Comparison of ENCODE assay signal across 1 cellular context in the genomic region with DNA sequence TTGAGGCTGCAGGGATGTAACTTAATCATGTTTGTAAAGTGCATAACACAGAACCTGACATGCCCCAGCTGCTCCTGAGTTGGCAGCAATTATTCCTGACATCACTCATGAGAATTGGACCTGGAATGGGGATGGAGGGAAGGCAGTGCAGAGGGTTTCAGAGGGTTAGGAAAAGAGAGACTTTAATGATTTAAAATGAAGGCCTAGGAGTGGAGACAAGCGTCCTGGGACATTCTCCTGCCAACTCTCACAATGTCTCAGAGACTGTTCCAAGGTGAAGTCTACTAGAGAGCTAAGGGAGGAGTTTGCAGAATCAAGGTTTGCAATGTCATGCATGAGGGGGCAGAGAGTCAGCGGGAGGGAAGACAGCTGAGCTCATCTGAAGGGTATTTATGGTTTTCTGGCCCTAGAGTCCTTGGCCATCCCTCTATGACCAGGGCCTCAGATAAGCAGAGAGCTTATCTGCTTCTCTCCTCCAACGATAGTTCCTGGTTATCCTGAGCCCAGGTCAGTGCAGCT.
TF ChIP-seq lines count a peak whose summit lies in the region.

No MANE protein-coding gene starts in this region.

TF ChIP-seq in K562, 482 proteins besides CTCF, POLR2A, EP300 and RAD21 (continued from another document and continues in another):
- TF ChIP-seq, protein P1, sequence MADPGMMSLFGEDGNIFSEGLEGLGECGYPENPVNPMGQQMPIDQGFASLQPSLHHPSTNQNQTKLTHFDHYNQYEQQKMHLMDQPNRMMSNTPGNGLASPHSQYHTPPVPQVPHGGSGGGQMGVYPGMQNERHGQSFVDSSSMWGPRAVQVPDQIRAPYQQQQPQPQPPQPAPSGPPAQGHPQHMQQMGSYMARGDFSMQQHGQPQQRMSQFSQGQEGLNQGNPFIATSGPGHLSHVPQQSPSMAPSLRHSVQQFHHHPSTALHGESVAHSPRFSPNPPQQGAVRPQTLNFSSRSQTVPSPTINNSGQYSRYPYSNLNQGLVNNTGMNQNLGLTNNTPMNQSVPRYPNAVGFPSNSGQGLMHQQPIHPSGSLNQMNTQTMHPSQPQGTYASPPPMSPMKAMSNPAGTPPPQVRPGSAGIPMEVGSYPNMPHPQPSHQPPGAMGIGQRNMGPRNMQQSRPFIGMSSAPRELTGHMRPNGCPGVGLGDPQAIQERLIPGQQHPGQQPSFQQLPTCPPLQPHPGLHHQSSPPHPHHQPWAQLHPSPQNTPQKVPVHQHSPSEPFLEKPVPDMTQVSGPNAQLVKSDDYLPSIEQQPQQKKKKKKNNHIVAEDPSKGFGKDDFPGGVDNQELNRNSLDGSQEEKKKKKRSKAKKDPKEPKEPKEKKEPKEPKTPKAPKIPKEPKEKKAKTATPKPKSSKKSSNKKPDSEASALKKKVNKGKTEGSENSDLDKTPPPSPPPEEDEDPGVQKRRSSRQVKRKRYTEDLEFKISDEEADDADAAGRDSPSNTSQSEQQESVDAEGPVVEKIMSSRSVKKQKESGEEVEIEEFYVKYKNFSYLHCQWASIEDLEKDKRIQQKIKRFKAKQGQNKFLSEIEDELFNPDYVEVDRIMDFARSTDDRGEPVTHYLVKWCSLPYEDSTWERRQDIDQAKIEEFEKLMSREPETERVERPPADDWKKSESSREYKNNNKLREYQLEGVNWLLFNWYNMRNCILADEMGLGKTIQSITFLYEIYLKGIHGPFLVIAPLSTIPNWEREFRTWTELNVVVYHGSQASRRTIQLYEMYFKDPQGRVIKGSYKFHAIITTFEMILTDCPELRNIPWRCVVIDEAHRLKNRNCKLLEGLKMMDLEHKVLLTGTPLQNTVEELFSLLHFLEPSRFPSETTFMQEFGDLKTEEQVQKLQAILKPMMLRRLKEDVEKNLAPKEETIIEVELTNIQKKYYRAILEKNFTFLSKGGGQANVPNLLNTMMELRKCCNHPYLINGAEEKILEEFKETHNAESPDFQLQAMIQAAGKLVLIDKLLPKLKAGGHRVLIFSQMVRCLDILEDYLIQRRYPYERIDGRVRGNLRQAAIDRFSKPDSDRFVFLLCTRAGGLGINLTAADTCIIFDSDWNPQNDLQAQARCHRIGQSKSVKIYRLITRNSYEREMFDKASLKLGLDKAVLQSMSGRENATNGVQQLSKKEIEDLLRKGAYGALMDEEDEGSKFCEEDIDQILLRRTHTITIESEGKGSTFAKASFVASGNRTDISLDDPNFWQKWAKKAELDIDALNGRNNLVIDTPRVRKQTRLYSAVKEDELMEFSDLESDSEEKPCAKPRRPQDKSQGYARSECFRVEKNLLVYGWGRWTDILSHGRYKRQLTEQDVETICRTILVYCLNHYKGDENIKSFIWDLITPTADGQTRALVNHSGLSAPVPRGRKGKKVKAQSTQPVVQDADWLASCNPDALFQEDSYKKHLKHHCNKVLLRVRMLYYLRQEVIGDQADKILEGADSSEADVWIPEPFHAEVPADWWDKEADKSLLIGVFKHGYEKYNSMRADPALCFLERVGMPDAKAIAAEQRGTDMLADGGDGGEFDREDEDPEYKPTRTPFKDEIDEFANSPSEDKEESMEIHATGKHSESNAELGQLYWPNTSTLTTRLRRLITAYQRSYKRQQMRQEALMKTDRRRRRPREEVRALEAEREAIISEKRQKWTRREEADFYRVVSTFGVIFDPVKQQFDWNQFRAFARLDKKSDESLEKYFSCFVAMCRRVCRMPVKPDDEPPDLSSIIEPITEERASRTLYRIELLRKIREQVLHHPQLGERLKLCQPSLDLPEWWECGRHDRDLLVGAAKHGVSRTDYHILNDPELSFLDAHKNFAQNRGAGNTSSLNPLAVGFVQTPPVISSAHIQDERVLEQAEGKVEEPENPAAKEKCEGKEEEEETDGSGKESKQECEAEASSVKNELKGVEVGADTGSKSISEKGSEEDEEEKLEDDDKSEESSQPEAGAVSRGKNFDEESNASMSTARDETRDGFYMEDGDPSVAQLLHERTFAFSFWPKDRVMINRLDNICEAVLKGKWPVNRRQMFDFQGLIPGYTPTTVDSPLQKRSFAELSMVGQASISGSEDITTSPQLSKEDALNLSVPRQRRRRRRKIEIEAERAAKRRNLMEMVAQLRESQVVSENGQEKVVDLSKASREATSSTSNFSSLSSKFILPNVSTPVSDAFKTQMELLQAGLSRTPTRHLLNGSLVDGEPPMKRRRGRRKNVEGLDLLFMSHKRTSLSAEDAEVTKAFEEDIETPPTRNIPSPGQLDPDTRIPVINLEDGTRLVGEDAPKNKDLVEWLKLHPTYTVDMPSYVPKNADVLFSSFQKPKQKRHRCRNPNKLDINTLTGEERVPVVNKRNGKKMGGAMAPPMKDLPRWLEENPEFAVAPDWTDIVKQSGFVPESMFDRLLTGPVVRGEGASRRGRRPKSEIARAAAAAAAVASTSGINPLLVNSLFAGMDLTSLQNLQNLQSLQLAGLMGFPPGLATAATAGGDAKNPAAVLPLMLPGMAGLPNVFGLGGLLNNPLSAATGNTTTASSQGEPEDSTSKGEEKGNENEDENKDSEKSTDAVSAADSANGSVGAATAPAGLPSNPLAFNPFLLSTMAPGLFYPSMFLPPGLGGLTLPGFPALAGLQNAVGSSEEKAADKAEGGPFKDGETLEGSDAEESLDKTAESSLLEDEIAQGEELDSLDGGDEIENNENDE (IDR thresholded peaks at IDR 0.05; ENCODE audit: low read depth, low read length): no peak
- TF ChIP-seq STAT5A (IDR thresholded peaks at IDR 0.05; ENCODE audit: borderline replicate concordance, low read length): peak; percentile 13; the same call in 1 of the 2 replicates
- TF ChIP-seq ZZZ3 (IDR thresholded peaks at IDR 0.05): no peak
- TF ChIP-seq CBFA2T2 (conservative IDR thresholded peaks at IDR 0.05): peak; percentile 79
- TF ChIP-seq TEAD4 (IDR thresholded peaks at IDR 0.05; ENCODE audit: low read length): peak; percentile 51; the same call in 1 of the 2 replicates
- no peak for TF ChIP-seq TEAD4 (CRISPR knock-in tag; IDR thresholded peaks at IDR 0.05; ENCODE audit: borderline replicate concordance)
- TF ChIP-seq CBX8 (IDR thresholded peaks at IDR 0.05; ENCODE audit: borderline replicate concordance, extremely low read depth, low read depth, low read length, poor library complexity, severe bottlenecking): no peak
- no peak for TF ChIP-seq CBX3 (IDR thresholded peaks at IDR 0.05; ENCODE audit: borderline replicate concordance in 1 of 2, low read length in 2 of 2)
- TF ChIP-seq MBD2 (IDR thresholded peaks at IDR 0.05; ENCODE audit: borderline replicate concordance, low read depth): no peak
- TF ChIP-seq, protein P2, sequence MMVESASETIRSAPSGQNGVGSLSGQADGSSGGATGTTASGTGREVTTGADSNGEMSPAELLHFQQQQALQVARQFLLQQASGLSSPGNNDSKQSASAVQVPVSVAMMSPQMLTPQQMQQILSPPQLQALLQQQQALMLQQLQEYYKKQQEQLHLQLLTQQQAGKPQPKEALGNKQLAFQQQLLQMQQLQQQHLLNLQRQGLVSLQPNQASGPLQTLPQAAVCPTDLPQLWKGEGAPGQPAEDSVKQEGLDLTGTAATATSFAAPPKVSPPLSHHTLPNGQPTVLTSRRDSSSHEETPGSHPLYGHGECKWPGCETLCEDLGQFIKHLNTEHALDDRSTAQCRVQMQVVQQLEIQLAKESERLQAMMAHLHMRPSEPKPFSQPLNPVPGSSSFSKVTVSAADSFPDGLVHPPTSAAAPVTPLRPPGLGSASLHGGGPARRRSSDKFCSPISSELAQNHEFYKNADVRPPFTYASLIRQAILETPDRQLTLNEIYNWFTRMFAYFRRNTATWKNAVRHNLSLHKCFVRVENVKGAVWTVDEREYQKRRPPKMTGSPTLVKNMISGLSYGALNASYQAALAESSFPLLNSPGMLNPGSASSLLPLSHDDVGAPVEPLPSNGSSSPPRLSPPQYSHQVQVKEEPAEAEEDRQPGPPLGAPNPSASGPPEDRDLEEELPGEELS (CRISPR knock-in tag; IDR thresholded peaks at IDR 0.05; ENCODE audit: borderline replicate concordance): no peak
- TF ChIP-seq, protein P3, sequence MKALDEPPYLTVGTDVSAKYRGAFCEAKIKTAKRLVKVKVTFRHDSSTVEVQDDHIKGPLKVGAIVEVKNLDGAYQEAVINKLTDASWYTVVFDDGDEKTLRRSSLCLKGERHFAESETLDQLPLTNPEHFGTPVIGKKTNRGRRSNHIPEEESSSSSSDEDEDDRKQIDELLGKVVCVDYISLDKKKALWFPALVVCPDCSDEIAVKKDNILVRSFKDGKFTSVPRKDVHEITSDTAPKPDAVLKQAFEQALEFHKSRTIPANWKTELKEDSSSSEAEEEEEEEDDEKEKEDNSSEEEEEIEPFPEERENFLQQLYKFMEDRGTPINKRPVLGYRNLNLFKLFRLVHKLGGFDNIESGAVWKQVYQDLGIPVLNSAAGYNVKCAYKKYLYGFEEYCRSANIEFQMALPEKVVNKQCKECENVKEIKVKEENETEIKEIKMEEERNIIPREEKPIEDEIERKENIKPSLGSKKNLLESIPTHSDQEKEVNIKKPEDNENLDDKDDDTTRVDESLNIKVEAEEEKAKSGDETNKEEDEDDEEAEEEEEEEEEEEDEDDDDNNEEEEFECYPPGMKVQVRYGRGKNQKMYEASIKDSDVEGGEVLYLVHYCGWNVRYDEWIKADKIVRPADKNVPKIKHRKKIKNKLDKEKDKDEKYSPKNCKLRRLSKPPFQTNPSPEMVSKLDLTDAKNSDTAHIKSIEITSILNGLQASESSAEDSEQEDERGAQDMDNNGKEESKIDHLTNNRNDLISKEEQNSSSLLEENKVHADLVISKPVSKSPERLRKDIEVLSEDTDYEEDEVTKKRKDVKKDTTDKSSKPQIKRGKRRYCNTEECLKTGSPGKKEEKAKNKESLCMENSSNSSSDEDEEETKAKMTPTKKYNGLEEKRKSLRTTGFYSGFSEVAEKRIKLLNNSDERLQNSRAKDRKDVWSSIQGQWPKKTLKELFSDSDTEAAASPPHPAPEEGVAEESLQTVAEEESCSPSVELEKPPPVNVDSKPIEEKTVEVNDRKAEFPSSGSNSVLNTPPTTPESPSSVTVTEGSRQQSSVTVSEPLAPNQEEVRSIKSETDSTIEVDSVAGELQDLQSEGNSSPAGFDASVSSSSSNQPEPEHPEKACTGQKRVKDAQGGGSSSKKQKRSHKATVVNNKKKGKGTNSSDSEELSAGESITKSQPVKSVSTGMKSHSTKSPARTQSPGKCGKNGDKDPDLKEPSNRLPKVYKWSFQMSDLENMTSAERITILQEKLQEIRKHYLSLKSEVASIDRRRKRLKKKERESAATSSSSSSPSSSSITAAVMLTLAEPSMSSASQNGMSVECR (CRISPR knock-in tag; IDR thresholded peaks at IDR 0.05): no peak
- TF ChIP-seq, protein P4, sequence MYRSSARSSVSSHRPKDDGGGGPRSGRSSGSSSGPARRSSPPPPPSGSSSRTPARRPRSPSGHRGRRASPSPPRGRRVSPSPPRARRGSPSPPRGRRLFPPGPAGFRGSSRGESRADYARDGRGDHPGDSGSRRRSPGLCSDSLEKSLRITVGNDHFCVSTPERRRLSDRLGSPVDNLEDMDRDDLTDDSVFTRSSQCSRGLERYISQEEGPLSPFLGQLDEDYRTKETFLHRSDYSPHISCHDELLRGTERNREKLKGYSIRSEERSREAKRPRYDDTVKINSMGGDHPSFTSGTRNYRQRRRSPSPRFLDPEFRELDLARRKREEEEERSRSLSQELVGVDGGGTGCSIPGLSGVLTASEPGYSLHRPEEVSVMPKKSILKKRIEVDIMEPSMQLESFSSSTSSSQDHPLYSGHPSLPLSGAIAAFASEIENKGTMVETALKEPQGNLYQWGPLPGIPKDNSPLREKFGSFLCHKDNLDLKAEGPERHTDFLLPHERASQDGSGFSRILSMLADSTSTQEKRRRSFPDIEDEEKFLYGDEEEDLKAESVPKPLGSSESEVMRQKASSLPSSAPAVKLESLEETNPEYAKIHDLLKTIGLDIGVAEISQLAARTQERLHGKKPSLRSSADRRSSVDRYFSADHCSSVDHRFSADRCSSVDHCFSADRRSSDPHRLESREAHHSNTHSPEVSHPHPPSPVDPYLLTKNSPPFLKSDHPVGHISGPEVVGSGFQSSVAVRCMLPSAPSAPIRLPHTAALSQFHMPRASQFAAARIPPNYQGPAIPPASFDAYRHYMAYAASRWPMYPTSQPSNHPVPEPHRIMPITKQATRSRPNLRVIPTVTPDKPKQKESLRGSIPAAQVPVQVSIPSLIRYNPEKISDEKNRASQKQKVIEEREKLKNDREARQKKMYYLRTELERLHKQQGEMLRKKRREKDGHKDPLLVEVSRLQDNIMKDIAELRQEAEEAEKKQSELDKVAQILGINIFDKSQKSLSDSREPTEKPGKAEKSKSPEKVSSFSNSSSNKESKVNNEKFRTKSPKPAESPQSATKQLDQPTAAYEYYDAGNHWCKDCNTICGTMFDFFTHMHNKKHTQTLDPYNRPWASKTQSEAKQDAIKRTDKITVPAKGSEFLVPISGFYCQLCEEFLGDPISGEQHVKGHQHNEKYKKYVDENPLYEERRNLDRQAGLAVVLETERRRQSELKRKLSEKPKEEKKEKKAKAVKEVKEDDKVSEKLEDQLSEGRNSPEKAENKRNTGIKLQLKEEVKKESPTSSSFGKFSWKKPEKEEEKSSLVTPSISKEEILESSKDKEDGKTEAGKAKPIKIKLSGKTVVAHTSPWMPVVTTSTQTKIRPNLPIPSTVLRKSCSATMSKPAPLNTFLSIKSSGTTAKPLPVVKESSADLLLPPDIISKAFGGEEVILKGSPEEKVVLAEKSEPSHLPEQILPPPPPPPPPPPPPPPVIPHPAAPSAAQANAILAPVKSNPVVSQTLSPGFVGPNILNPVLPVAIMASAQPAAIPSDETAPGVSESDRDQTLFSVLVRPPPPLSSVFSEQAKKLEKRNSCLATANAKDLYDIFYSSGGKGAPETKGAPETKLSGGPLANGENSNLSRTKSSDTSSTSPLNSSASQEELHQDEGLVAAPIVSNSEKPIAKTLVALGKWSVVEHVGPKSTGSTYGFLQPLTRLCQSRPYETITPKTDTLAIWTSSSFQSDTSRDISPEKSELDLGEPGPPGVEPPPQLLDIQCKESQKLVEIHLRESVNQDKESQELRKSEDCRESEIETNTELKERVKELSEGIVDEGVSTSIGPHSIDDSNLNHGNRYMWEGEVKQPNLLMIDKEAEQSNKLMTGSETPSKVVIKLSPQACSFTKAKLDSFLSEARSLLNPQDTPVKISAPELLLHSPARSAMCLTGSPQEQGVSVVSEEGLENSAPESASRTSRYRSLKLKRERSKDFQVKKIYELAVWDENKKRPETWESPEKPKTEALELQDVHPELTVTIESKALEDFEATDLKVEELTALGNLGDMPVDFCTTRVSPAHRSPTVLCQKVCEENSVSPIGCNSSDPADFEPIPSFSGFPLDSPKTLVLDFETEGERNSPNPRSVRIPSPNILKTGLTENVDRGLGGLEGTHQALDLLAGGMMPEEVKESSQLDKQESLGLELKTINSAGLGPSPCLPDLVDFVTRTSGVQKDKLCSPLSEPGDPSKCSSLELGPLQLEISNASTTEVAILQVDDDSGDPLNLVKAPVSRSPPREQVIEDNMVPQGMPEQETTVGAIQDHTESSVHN (IDR thresholded peaks at IDR 0.05; ENCODE audit: borderline replicate concordance in 1 of 2, low read depth in 1 of 2): no peak
- TF ChIP-seq MCM3 (IDR thresholded peaks at IDR 0.05): no peak
- TF ChIP-seq, protein P5, sequence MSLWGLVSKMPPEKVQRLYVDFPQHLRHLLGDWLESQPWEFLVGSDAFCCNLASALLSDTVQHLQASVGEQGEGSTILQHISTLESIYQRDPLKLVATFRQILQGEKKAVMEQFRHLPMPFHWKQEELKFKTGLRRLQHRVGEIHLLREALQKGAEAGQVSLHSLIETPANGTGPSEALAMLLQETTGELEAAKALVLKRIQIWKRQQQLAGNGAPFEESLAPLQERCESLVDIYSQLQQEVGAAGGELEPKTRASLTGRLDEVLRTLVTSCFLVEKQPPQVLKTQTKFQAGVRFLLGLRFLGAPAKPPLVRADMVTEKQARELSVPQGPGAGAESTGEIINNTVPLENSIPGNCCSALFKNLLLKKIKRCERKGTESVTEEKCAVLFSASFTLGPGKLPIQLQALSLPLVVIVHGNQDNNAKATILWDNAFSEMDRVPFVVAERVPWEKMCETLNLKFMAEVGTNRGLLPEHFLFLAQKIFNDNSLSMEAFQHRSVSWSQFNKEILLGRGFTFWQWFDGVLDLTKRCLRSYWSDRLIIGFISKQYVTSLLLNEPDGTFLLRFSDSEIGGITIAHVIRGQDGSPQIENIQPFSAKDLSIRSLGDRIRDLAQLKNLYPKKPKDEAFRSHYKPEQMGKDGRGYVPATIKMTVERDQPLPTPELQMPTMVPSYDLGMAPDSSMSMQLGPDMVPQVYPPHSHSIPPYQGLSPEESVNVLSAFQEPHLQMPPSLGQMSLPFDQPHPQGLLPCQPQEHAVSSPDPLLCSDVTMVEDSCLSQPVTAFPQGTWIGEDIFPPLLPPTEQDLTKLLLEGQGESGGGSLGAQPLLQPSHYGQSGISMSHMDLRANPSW (CRISPR knock-in tag; IDR thresholded peaks at IDR 0.05): no peak
- TF ChIP-seq CC2D1A (IDR thresholded peaks at IDR 0.05): no peak
